In the genomic region with DNA sequence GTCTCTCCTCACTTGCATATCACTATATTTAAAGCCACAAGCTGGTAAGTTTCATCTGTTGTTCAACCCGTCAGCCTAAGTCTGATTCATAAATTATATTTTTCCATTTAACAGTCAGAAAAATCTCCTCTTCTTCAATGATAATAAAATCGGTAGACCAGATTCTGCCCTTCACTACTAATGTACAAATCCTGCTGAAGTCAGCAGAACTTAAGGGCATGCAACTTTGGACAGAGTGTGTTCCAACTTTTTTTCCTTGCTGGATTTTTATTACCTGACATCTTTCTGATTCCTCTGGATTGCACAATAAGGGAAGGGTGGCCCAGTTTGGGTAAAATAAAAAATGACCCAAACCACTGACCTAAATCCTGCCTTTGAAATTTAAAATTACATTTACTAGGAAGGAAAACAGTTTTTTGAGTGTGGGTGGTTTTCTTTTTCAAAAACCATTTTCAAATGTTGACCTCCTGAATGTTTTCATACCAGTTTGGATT, we compare ENCODE assay signal across 24 cellular contexts.
"Had no signal": no experiment of that assay in that cellular context is flagged by ENCODE, and none has a peak within 500 bp of the region (broad histone marks: within the 10 kb centered on the region; RNA-seq: fewer than 3 reads in every experiment).

No MANE protein-coding gene starts in this region.

- H3K36me3 Mint-ChIP-seq: mesothelial cell of epicardium; naive B cell; natural killer cell treated with Interleukin-12 subunit alpha and Interleukin-12 subunit beta and Interleukin-15 and Interleukin-18, amount 100 ng/mL, for 72 hours had no signal

- H3K27me3 Mint-ChIP-seq: effector memory CD8-positive, alpha-beta T cell; naive B cell; natural killer cell treated with Interleukin-12 subunit alpha and Interleukin-12 subunit beta and Interleukin-15 and Interleukin-18, amount 100 ng/mL, for 72 hours had no signal

- FAIRE-seq: kidney, small intestine had no signal

- H3K9me3 ChIP-seq: gastrocnemius medialis, heart left ventricle, mucosa of descending colon, neutrophil, right atrium auricular region, stomach, thyroid gland had no signal

- H3K36me3 ChIP-seq: gastrocnemius medialis, heart left ventricle, left lung, neutrophil, right atrium auricular region, stomach, thyroid gland had no signal

- H3K27ac Mint-ChIP-seq: effector memory CD8-positive, alpha-beta T cell; mesothelial cell of epicardium; naive B cell; natural killer cell treated with Interleukin-12 subunit alpha and Interleukin-12 subunit beta and Interleukin-15 and Interleukin-18, amount 100 ng/mL, for 72 hours; progenitor cell of endocrine pancreas had no signal

- H3K27me3 ChIP-seq: gastrocnemius medialis, heart left ventricle, hepatocyte, left lung, neutrophil, right atrium auricular region, stomach, thyroid gland had no signal

- ATAC-seq: effector memory CD8-positive, alpha-beta T cell; heart left ventricle; left lung; mucosa of descending colon; natural killer cell treated with Interleukin-12 subunit alpha and Interleukin-12 subunit beta and Interleukin-15 and Interleukin-18, amount 100 ng/mL, for 72 hours had no signal

- H3K4me3 ChIP-seq: coronary artery, gastrocnemius medialis, heart left ventricle, hepatocyte, left lung, mucosa of descending colon, right atrium auricular region, stomach, thyroid gland had no signal

- H3K4me2 ChIP-seq: hepatocyte had no signal

- H3K4me1 Mint-ChIP-seq: mesothelial cell of epicardium, naive B cell, neural crest cell had no signal

- H3K27ac ChIP-seq: coronary artery, gastrocnemius medialis, heart left ventricle, hepatocyte, left lung, neutrophil, parathyroid adenoma, right atrium auricular region, stomach, thyroid gland had no signal

- DNase-seq: effector memory CD8-positive, alpha-beta T cell; gastrocnemius medialis; heart left ventricle; kidney; left lung; mesenchymal stem cell; mucosa of descending colon; naive B cell; small intestine; stimulated activated CD4-positive, alpha-beta T cell treated with anti-CD3 and anti-CD28 coated beads, Interleukin-15, amount 100 ng/mL, for 24 hours; stimulated activated CD4-positive, alpha-beta T cell treated with anti-CD3 and anti-CD28 coated beads, Interleukin-2, amount 100 ng/mL, for 48 hours; stimulated activated naive CD4-positive, alpha-beta T cell treated with Interleukin-2 at 50 U/mL for 16 hours; stomach; thyroid gland; trophoblast cell had no signal

- H3K4me3 Mint-ChIP-seq: effector memory CD8-positive, alpha-beta T cell; mesothelial cell of epicardium; naive B cell; natural killer cell treated with Interleukin-12 subunit alpha and Interleukin-12 subunit beta and Interleukin-15 and Interleukin-18, amount 100 ng/mL, for 72 hours; neural crest cell had no signal

- H3K4me1 ChIP-seq: left lung, parathyroid adenoma, right atrium auricular region, stomach had no signal
